Comparison of ENCODE assay signal across 9 cellular contexts in genomic region chr5:73564018-73564417, GRCh38. TPM values are rescaled to one million over a fixed set of nuclear protein-coding genes. Genes with fewer than 3 reads are reported as not detected.
DNase-seq lines count a peak whose midpoint lies in the region; ATAC-seq and TF ChIP-seq lines count a peak whose summit lies in the region.
"Had no signal": no experiment of that assay in that cellular context is flagged by ENCODE, and none has a peak within 500 bp of the region (broad histone marks: within the 10 kb centered on the region; RNA-seq: fewer than 3 reads in every experiment).

No MANE protein-coding gene starts in this region.

- no peaks in the 10 kb centered on the region for H3K9me3 ChIP-seq in left lung
- no peaks in the 10 kb centered on the region for H3K9me3 ChIP-seq in tibial nerve

- TF ChIP-seq CTCF in left lung (IDR thresholded peaks at IDR 0.05): no peak
- TF ChIP-seq CTCF in tibial nerve (IDR thresholded peaks at IDR 0.05): no peak

- H3K27ac Mint-ChIP-seq in activated naive CD4-positive, alpha-beta T cell treated with anti-CD3 and anti-CD28 coated beads, Interleukin-2, amount 50 U/mL, for 72 hours: peak overlapping the region; percentile 3 to 93

- H3K36me3 ChIP-seq in left lung: peaks cover 0 to 40% of the 10 kb centered on the region in 2 donors
- peaks cover 0 to 38% (median 6%) of the 10 kb centered on the region in 3 donors for H3K36me3 ChIP-seq in tibial nerve

- peaks cover 44% of the 10 kb centered on the region for H3K4me1 Mint-ChIP-seq in activated T-cell treated with anti-CD3 and anti-CD28 coated beads, Interleukin-2, amount 50 U/mL, for 4 hours (ENCODE audit: low read depth)

- intact Hi-C loops in left lung (cut with DNase I): no loop called here

- H3K36me3 Mint-ChIP-seq in activated T-cell treated with anti-CD3 and anti-CD28 coated beads, Interleukin-2, amount 50 U/mL, for 4 hours (ENCODE audit: insufficient read depth): peaks cover 11% of the 10 kb centered on the region
- peaks cover 19 to 25% of the 10 kb centered on the region in 2 donors for H3K36me3 Mint-ChIP-seq in activated naive CD4-positive, alpha-beta T cell treated with anti-CD3 and anti-CD28 coated beads, Interleukin-2, amount 50 U/mL, for 72 hours

- no peak for TF ChIP-seq EP300 in tibial nerve (IDR thresholded peaks at IDR 0.05)

- TF ChIP-seq POLR2A in tibial nerve (IDR thresholded peaks at IDR 0.05): no peak

- H3K27me3 ChIP-seq in left lung (no peaks in the 10 kb centered on the region), tibial nerve (no peaks in the 10 kb centered on the region)

- 16 to 24% methylated on average over 3 of the region's 3 CpGs for WGBS in tibial nerve, 2 donors

- no peaks in the 10 kb centered on the region for H3K9me3 Mint-ChIP-seq in activated T-cell treated with anti-CD3 and anti-CD28 coated beads, Interleukin-2, amount 50 U/mL, for 4 hours
- no peaks in the 10 kb centered on the region for H3K9me3 Mint-ChIP-seq in activated naive CD4-positive, alpha-beta T cell treated with anti-CD3 and anti-CD28 coated beads, Interleukin-2, amount 50 U/mL, for 72 hours

- ATAC-seq in activated T-cell treated with anti-CD3 and anti-CD28 coated beads, Interleukin-2, amount 50 U/mL, for 4 hours: no peak
- no peak for ATAC-seq in activated naive CD4-positive, alpha-beta T cell treated with anti-CD3 and anti-CD28 coated beads, Interleukin-2, amount 50 U/mL, for 72 hours
- ATAC-seq in left lung: no peak

- DNase-seq in activated T-cell treated with anti-CD3 and anti-CD28 coated beads, Interleukin-2, amount 50 U/mL, for 4 hours: no peak
- DNase-seq in activated T-cell treated with anti-CD3 and anti-CD28 coated beads, Interleukin-2, amount 50 U/mL, for 1 hour: no peak
- no peak for DNase-seq in activated naive CD4-positive, alpha-beta T cell treated with anti-CD3 and anti-CD28 coated beads, Interleukin-2, amount 50 U/mL, for 72 hours (ENCODE audit: low spot score in 2 of 2)
- no peak for DNase-seq in left lung
- DNase-seq in tibial nerve (ENCODE audit: low spot score in 2 of 2): no peak
- DNase-seq in epidermal melanocyte (ENCODE audit: insufficient read length, low spot score): no peak
- no peak for DNase-seq in activated CD4-positive, alpha-beta T cell treated with anti-CD3 and anti-CD28 coated beads, Interleukin-2, amount 50 U/mL, for 48 hours
- DNase-seq in activated gamma-delta T cell (lab: John Stamatoyannopoulos, UW): no peak
- DNase-seq: NCI-H1694 had no signal

- H3K4me3 ChIP-seq in left lung (peak overlapping the region; percentile 82 to 90), tibial nerve (peak overlapping the region; percentile 53 to 91 (median 79))

- no peaks in the 10 kb centered on the region for H3K27me3 Mint-ChIP-seq in activated T-cell treated with anti-CD3 and anti-CD28 coated beads, Interleukin-2, amount 50 U/mL, for 4 hours (ENCODE audit: low read depth)

- peak overlapping the region; percentile 97 for H3K4me3 Mint-ChIP-seq in activated T-cell treated with anti-CD3 and anti-CD28 coated beads, Interleukin-2, amount 50 U/mL, for 4 hours

- no peak overlapping the region for H3K27ac ChIP-seq in left lung
- H3K27ac ChIP-seq in tibial nerve: peak overlapping the region in 3 of 4 donors; percentile 96 to 99 (median 98)

- peaks cover 24 to 38% of the 10 kb centered on the region in 2 donors for H3K4me1 ChIP-seq in left lung
- peaks cover 0 to 36% (median 24%) of the 10 kb centered on the region in 4 donors for H3K4me1 ChIP-seq in tibial nerve

RNA-seq across cellular contexts. Expression of gene ANKRA2, which starts 1.4 kb away (rescaled TPM):
- 1 to 10 TPM; 5.5 to 9.8 (median 7.4) TPM for total RNA-seq in activated T-cell treated with anti-CD3 and anti-CD28 coated beads, Interleukin-2, amount 50 U/mL, for 4 hours
- 10 to 100 TPM; 21.1 to 39.9 TPM for total RNA-seq in activated naive CD4-positive, alpha-beta T cell treated with anti-CD3 and anti-CD28 coated beads, Interleukin-2, amount 50 U/mL, for 72 hours
- total RNA-seq in left lung (10 to 100 TPM; 11.9 to 13.8 TPM), tibial nerve (10 to 100 TPM; 24.3 to 46.7 (median 33.5) TPM)

RNA-seq across cellular contexts. Expression of gene UTP15, which starts 1.5 kb away (rescaled TPM):
- 10 to 100 TPM; 72.9 to 78.1 (median 74.7) TPM for total RNA-seq in activated T-cell treated with anti-CD3 and anti-CD28 coated beads, Interleukin-2, amount 50 U/mL, for 4 hours
- 10 to 100 TPM; 25.7 to 44.8 TPM for total RNA-seq in activated naive CD4-positive, alpha-beta T cell treated with anti-CD3 and anti-CD28 coated beads, Interleukin-2, amount 50 U/mL, for 72 hours
- total RNA-seq in left lung (10 to 100 TPM; 10.9 to 15.8 TPM), tibial nerve (10 to 100 TPM in 3 of 4 donors, 1 to 10 TPM in 1; 8.4 to 30.6 (median 18.6) TPM)

Comparison
In these comparisons a context has a peak if more than half of its experiments do, and no peak if none do; other contexts are left out.
1. H3K27ac ChIP-seq: peak in tibial nerve (3 of 4); none in left lung (0 of 2).